In the genomic region with DNA sequence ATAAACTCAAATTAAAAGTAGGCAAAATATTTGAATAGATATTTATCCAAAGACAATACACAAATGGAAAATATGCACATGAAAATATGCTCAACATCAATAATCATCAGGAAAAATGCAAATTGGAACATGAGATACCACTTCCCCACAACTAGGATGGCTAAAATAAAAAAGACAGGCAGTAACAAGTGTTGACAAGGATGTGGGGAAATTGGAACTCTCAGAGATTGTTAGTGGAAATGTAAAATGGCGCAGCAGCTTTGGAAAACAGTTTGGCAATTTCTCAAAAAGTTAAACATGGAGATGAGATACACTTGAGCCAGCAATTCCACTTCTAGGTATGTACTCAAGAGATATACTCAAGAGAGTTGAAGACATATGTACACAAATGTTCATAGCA, we compare ENCODE assay signal across 28 cellular contexts.
"Had no signal": no experiment of that assay in that cellular context is flagged by ENCODE, and none has a peak within 500 bp of the region (broad histone marks: within the 10 kb centered on the region; RNA-seq: fewer than 3 reads in every experiment).

No MANE protein-coding gene starts in this region.

- H3K4me3 Mint-ChIP-seq: stimulated activated effector memory CD8-positive, alpha-beta T cell treated with anti-CD3 and anti-CD28 coated beads, Interleukin-12 subunit alpha, Interleukin-12 subunit beta, amount 100 ng/mL, for 72 hours; stimulated activated memory B cell treated with anti-CD40 and anti-IgM and Interleukin-4, amounts not matched to agents 10 μg/mL and 1 μg/mL and 100 μg/mL, for 72 hours; stimulated activated naive B cell treated with anti-CD40 and anti-IgM and Interleukin-4, amounts not matched to agents 10 μg/mL and 1 μg/mL and 100 μg/mL, for 72 hours; stimulated activated naive CD8-positive, alpha-beta T cell treated with anti-CD3 and anti-CD28 coated beads, Interleukin-15, amount 100 ng/mL, for 72 hours; stimulated activated naive CD8-positive, alpha-beta T cell treated with anti-CD3 and anti-CD28 coated beads, Interleukin-15, Interleukin-2, amounts not matched to agents 100 ng/mL and 50 ng/mL, for 24 hours; type B pancreatic cell had no signal

- H3K27ac ChIP-seq: stomach, suprapubic skin, testis, thoracic aorta, thyroid gland, tibial artery, tibial nerve, transverse colon, upper lobe of left lung, upper lobe of right lung, uterus, vagina had no signal

- H3K9me3 ChIP-seq: stomach, suprapubic skin, testis, thoracic aorta, thyroid gland, tibial artery, tibial nerve, transverse colon, upper lobe of left lung, upper lobe of right lung, uterus, vagina had no signal

- H3K27me3 Mint-ChIP-seq: stimulated activated naive B cell treated with anti-CD40 and anti-IgM and Interleukin-4, amounts not matched to agents 10 μg/mL and 1 μg/mL and 100 μg/mL, for 72 hours; type B pancreatic cell had no signal

- H3K9me3 Mint-ChIP-seq: stimulated activated effector memory CD8-positive, alpha-beta T cell treated with anti-CD3 and anti-CD28 coated beads, Interleukin-12 subunit alpha, Interleukin-12 subunit beta, amount 100 ng/mL, for 72 hours; stimulated activated naive B cell treated with anti-CD40 and anti-IgM and Interleukin-4, amounts not matched to agents 10 μg/mL and 1 μg/mL and 100 μg/mL, for 72 hours; stimulated activated naive CD8-positive, alpha-beta T cell treated with anti-CD3 and anti-CD28 coated beads, Interleukin-15, amount 100 ng/mL, for 72 hours; stimulated activated naive CD8-positive, alpha-beta T cell treated with anti-CD3 and anti-CD28 coated beads, Interleukin-15, Interleukin-2, amounts not matched to agents 100 ng/mL and 50 ng/mL, for 24 hours; type B pancreatic cell had no signal

- FAIRE-seq: urothelium cell line had no signal

- ATAC-seq: stimulated activated effector memory CD8-positive, alpha-beta T cell treated with anti-CD3 and anti-CD28 coated beads, Interleukin-12 subunit alpha, Interleukin-12 subunit beta, amount 100 ng/mL, for 72 hours; stimulated activated memory B cell treated with anti-CD40 and anti-IgM and Interleukin-4, amounts not matched to agents 10 μg/mL and 1 μg/mL and 100 μg/mL, for 72 hours; stimulated activated naive B cell treated with anti-CD40 and anti-IgM and Interleukin-4, amounts not matched to agents 10 μg/mL and 1 μg/mL and 100 μg/mL, for 72 hours; stimulated activated naive CD8-positive, alpha-beta T cell treated with anti-CD3 and anti-CD28 coated beads, Interleukin-15, amount 100 ng/mL, for 72 hours; stimulated activated naive CD8-positive, alpha-beta T cell treated with anti-CD3 and anti-CD28 coated beads, Interleukin-15, Interleukin-2, amounts not matched to agents 100 U/mL and 50 U/mL, for 24 hours; upper lobe of right lung had no signal

- H3K4me1 ChIP-seq: uterus had no signal

- H3K4me3 ChIP-seq: stomach, suprapubic skin, testis, thoracic aorta, thyroid gland, tibial artery, tibial nerve, transverse colon, upper lobe of left lung, upper lobe of right lung, uterus, vagina had no signal

- H3K36me3 ChIP-seq: stomach, suprapubic skin, thyroid gland, transverse colon, upper lobe of right lung, uterus, vagina had no signal

- H3K36me3 Mint-ChIP-seq: stimulated activated effector memory CD8-positive, alpha-beta T cell treated with anti-CD3 and anti-CD28 coated beads, Interleukin-12 subunit alpha, Interleukin-12 subunit beta, amount 100 ng/mL, for 72 hours; stimulated activated memory B cell treated with anti-CD40 and anti-IgM and Interleukin-4, amounts not matched to agents 10 μg/mL and 1 μg/mL and 100 μg/mL, for 72 hours; stimulated activated naive B cell treated with anti-CD40 and anti-IgM and Interleukin-4, amounts not matched to agents 10 μg/mL and 1 μg/mL and 100 μg/mL, for 72 hours had no signal

- H3K27ac Mint-ChIP-seq: stimulated activated effector memory CD8-positive, alpha-beta T cell treated with anti-CD3 and anti-CD28 coated beads, Interleukin-12 subunit alpha, Interleukin-12 subunit beta, amount 100 ng/mL, for 72 hours; stimulated activated memory B cell treated with anti-CD40 and anti-IgM and Interleukin-4, amounts not matched to agents 10 μg/mL and 1 μg/mL and 100 μg/mL, for 72 hours; stimulated activated naive B cell treated with anti-CD40 and anti-IgM and Interleukin-4, amounts not matched to agents 10 μg/mL and 1 μg/mL and 100 μg/mL, for 72 hours; stimulated activated naive CD8-positive, alpha-beta T cell treated with anti-CD3 and anti-CD28 coated beads, Interleukin-15, Interleukin-2, amounts not matched to agents 100 ng/mL and 50 ng/mL, for 24 hours; type B pancreatic cell had no signal

- DNase-seq: stimulated activated CD4-positive, alpha-beta T cell treated with anti-CD3 and anti-CD28 coated beads, Interleukin-2, amount 100 ng/mL, for 48 hours; stimulated activated CD4-positive, alpha-beta T cell treated with anti-CD3 and anti-CD28 coated beads, Interleukin-4, amount 100 ng/mL, for 1 hour; stimulated activated CD4-positive, alpha-beta T cell treated with anti-CD3 and anti-CD28 coated beads, Interleukin-4, amount 100 ng/mL, for 24 hours; stimulated activated CD4-positive, alpha-beta T cell treated with anti-CD3 and anti-CD28 coated beads, Interleukin-4, amount 100 ng/mL, for 4 hours; stimulated activated naive B cell treated with anti-CD40 and anti-IgM and Interleukin-4, amounts not matched to agents 10 μg/mL and 1 μg/mL and 100 μg/mL, for 72 hours; stimulated activated naive CD4-positive, alpha-beta T cell; stimulated activated naive CD4-positive, alpha-beta T cell treated with Interleukin-2 at 50 U/mL for 16 hours; stimulated activated naive CD8-positive, alpha-beta T cell treated with anti-CD3 and anti-CD28 coated beads, Interleukin-15, amount 100 ng/mL, for 72 hours; stimulated activated naive CD8-positive, alpha-beta T cell treated with anti-CD3 and anti-CD28 coated beads, Interleukin-15, Interleukin-2, amounts not matched to agents 100 U/mL and 50 U/mL, for 24 hours; stomach; substantia nigra; testis; thyroid gland; transverse colon; trophoblast cell; upper lobe of left lung; uterus had no signal

- H3K4me1 Mint-ChIP-seq: stimulated activated effector memory CD8-positive, alpha-beta T cell treated with anti-CD3 and anti-CD28 coated beads, Interleukin-12 subunit alpha, Interleukin-12 subunit beta, amount 100 ng/mL, for 72 hours; stimulated activated memory B cell treated with anti-CD40 and anti-IgM and Interleukin-4, amounts not matched to agents 10 μg/mL and 1 μg/mL and 100 μg/mL, for 72 hours; stimulated activated naive CD8-positive, alpha-beta T cell treated with anti-CD3 and anti-CD28 coated beads, Interleukin-15, amount 100 ng/mL, for 72 hours had no signal

- H3K27me3 ChIP-seq: stomach, suprapubic skin, testis, thyroid gland, tibial artery, tibial nerve, transverse colon, upper lobe of left lung, upper lobe of right lung, uterus, vagina had no signal
